In the genomic region with DNA sequence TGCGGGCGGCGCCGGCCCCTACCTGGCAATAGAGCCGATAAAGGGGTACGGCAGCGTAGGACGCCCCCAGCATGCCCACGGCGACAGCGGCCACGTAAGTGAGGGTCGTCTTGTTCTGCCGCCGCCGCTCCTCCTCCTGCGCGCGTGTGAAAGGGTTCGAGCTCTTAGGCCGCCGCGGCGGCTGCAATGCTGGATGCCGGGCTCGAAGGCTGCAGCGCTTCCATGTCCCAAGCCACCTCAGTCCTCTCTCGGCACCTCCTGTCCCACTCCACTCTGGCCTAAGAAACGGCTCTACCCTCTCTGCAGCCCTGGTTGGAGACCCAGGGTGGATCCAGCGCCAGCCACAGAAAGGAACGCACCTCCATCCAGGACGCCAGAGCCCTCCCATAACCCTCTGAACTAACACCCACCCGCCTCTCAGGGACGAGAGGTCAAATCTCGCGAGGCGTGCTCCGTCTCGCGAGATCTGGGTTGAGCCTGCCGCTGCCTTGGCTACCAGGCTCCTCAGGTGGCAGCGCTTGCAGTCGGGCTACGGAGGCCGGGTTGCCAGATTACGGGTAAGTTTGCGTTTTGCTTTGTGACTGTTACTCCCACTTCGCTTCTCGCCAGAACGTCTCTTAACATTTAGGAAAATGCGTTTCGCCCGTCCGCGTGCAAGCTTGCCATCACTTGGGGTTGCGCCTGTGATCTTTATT, we compare ENCODE assay signal across 8 cellular contexts. TPM values are rescaled to one million over a fixed set of nuclear protein-coding genes. Genes with fewer than 3 reads are reported as not detected.
A peak's percentile ranks its signal among the peaks of the same experiment; 100 is the strongest.
DNase-seq lines count a peak whose midpoint lies in the region; ATAC-seq, FAIRE-seq and TF ChIP-seq lines count a peak whose summit lies in the region.

A gene with protein sequence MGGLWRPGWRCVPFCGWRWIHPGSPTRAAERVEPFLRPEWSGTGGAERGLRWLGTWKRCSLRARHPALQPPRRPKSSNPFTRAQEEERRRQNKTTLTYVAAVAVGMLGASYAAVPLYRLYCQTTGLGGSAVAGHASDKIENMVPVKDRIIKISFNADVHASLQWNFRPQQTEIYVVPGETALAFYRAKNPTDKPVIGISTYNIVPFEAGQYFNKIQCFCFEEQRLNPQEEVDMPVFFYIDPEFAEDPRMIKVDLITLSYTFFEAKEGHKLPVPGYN (minus strand): TSS at position 396 of the 695 bp plus-strand sequence. CDS start 8 bp downstream, at position 388.
A gene with protein sequence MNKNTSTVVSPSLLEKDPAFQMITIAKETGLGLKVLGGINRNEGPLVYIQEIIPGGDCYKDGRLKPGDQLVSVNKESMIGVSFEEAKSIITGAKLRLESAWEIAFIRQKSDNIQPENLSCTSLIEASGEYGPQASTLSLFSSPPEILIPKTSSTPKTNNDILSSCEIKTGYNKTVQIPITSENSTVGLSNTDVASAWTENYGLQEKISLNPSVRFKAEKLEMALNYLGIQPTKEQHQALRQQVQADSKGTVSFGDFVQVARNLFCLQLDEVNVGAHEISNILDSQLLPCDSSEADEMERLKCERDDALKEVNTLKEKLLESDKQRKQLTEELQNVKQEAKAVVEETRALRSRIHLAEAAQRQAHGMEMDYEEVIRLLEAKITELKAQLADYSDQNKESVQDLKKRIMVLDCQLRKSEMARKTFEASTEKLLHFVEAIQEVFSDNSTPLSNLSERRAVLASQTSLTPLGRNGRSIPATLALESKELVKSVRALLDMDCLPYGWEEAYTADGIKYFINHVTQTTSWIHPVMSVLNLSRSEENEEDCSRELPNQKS (plus strand): TSS at position 507 of the 695 bp plus-strand sequence. CDS start 17,455 bp downstream, outside the sequence.

- intact Hi-C loops in Calu3 (cut with micrococcal nuclease; ENCODE audit: unreplicated experiment), result loop anchor here (2.0 kb wide), 1 partner anchor 68 kb away; a partner anchor contains a TSS

- peak within 1 kb of the TSS; percentile 95 for H3K4me3 ChIP-seq in mesendoderm (ENCODE audit: low read length)

- H3K4me1 Mint-ChIP-seq in Calu3 (ENCODE audit: low read depth, unreplicated experiment), result no peaks in the 10 kb centered on the region
- H3K4me1 Mint-ChIP-seq in activated CD8-positive, alpha-beta memory T cell treated with anti-CD3 and anti-CD28 coated beads, Interleukin-2, amount 10 ng/mL, durations not matched to agents 7 days and 5 days, result peaks cover 23% of the 10 kb centered on the region

- no peaks in the 10 kb centered on the region for H3K36me3 ChIP-seq in mesendoderm (ENCODE audit: control insufficient read depth, insufficient read depth, low read length)

- H2BK15ac ChIP-seq in mesendoderm (replicated peaks; ENCODE audit: low read depth), result no peak within 1 kb of the TSS

- no peak within 1 kb of the TSS for H4K8ac ChIP-seq in mesendoderm (ENCODE audit: low read depth, low read length)

- H3K4me2 ChIP-seq in mesendoderm (ENCODE audit: low read length), result peak within 1 kb of the TSS; percentile 89

- no CpG with 5 or more reads among the region's 56 CpGs for WGBS in mesendoderm (ENCODE audit: extremely low coverage, insufficient coverage, low lambda C conversion rate)

- H3K27ac ChIP-seq in mesendoderm (ENCODE audit: low read depth, low read length), result peak within 1 kb of the TSS; percentile 30

- H3K56ac ChIP-seq in mesendoderm (ENCODE audit: low read length), result peak within 1 kb of the TSS; percentile 99

- H3K79me2 ChIP-seq in mesendoderm (ENCODE audit: control insufficient read depth, insufficient read depth, low read length), result peaks cover 28% of the 10 kb centered on the region

- TF ChIP-seq CTCF in Calu3 (IDR thresholded peaks at IDR 0.05; ENCODE audit: unreplicated experiment), result no peak

- peak within 1 kb of the TSS; percentile 10 for H2BK5ac ChIP-seq in mesendoderm (ENCODE audit: low read length)

- H3K27me3 ChIP-seq in mesendoderm (ENCODE audit: insufficient read depth, low read length, poor library complexity), result no peaks in the 10 kb centered on the region

- H3K27ac Mint-ChIP-seq in Calu3 (ENCODE audit: unreplicated experiment), result no peak within 1 kb of the TSS
- no peak within 1 kb of the TSS for H3K27ac Mint-ChIP-seq in activated CD8-positive, alpha-beta memory T cell treated with anti-CD3 and anti-CD28 coated beads, Interleukin-2, amount 10 ng/mL, durations not matched to agents 7 days and 5 days

- peak; percentile 87 for DNase-seq in Calu3
- DNase-seq in HTR-8/SVneo (ENCODE audit: insufficient read length, low spot score), result peak; percentile 99
- DNase-seq in NOMO-1 (lab: John Stamatoyannopoulos, UW; ENCODE audit: unreplicated experiment in 2 of 2), result peak; percentile 90 to 93
- DNase-seq in activated CD8-positive, alpha-beta memory T cell treated with anti-CD3 and anti-CD28 coated beads, Interleukin-2, amount 10 ng/mL, durations not matched to agents 7 days and 5 days, result peak; percentile 97
- DNase-seq in mesendoderm, result peak; percentile 99
- peak; percentile 88 for DNase-seq in stimulated activated CD8-positive, alpha-beta memory T cell treated with anti-CD3 and anti-CD28 coated beads, Interleukin-12 subunit alpha, Interleukin-12 subunit beta, amount 100 ng/mL, for 4 hours (ENCODE audit: low read depth)

- no peak within 1 kb of the TSS for H2BK120ac ChIP-seq in mesendoderm (ENCODE audit: low read depth, low read length)

- peak within 1 kb of the TSS; percentile 97 for H3K9ac ChIP-seq in mesendoderm (ENCODE audit: low read length)

- H3K4ac ChIP-seq in mesendoderm (ENCODE audit: low read depth, low read length), result peak within 1 kb of the TSS; percentile 55

- H3K4me3 Mint-ChIP-seq in Calu3 (ENCODE audit: low read depth, unreplicated experiment), result no peak within 1 kb of the TSS
- H3K4me3 Mint-ChIP-seq in activated CD8-positive, alpha-beta memory T cell treated with anti-CD3 and anti-CD28 coated beads, Interleukin-2, amount 10 ng/mL, durations not matched to agents 7 days and 5 days, result no peak within 1 kb of the TSS

- peak within 1 kb of the TSS; percentile 85 for H3K23ac ChIP-seq in mesendoderm (ENCODE audit: low read length)

- H3K79me1 ChIP-seq in mesendoderm (ENCODE audit: low read length), result peaks cover 17% of the 10 kb centered on the region

- FAIRE-seq in HTR-8/SVneo (lab: Jason Lieb, UNC) (peak; percentile 89), endometrium (lab: Jason Lieb, UNC) (peak; percentile 31)

- CTCF ChIA-PET in Calu3 (lab: Charles Lee), result interaction anchor here (0.6 kb wide), 1 partner anchor 37 kb away, joined by 3 read pairs; no protein-coding TSS in a partner anchor
- CTCF ChIA-PET in activated CD8-positive, alpha-beta memory T cell treated with anti-CD3 and anti-CD28 coated beads, Interleukin-2, amount 10 ng/mL, durations not matched to agents 7 days and 5 days (lab: Charles Lee), result interaction anchor here (2.0 to 2.1 kb wide), 2 partner anchors 24 to 122 kb away, joined by 5 to 13 read pairs; no protein-coding TSS in a partner anchor

- no peaks in the 10 kb centered on the region for H3K27me3 Mint-ChIP-seq in Calu3 (ENCODE audit: unreplicated experiment)
- no peaks in the 10 kb centered on the region for H3K27me3 Mint-ChIP-seq in activated CD8-positive, alpha-beta memory T cell treated with anti-CD3 and anti-CD28 coated beads, Interleukin-2, amount 10 ng/mL, durations not matched to agents 7 days and 5 days

- H3K18ac ChIP-seq in mesendoderm (ENCODE audit: low read length), result peak within 1 kb of the TSS; percentile 75

- H3K9me3 Mint-ChIP-seq in Calu3 (ENCODE audit: low read depth, unreplicated experiment), result no peaks in the 10 kb centered on the region
- H3K9me3 Mint-ChIP-seq in activated CD8-positive, alpha-beta memory T cell treated with anti-CD3 and anti-CD28 coated beads, Interleukin-2, amount 10 ng/mL, durations not matched to agents 7 days and 5 days (ENCODE audit: low read depth), result no peaks in the 10 kb centered on the region

- H2AK5ac ChIP-seq in mesendoderm (ENCODE audit: low read length), result no peak within 1 kb of the TSS

- H4K5ac ChIP-seq in mesendoderm (ENCODE audit: low read length), result peak within 1 kb of the TSS; percentile 75

- peak; percentile 94 for ATAC-seq in GM21390 (IDR thresholded peaks at IDR 0.05; ENCODE audit: unreplicated experiment)
- peak; percentile 97 for ATAC-seq in activated CD8-positive, alpha-beta memory T cell treated with anti-CD3 and anti-CD28 coated beads, Interleukin-2, amount 10 ng/mL, durations not matched to agents 7 days and 5 days

- H3K36me3 Mint-ChIP-seq in Calu3 (ENCODE audit: insufficient read depth, unreplicated experiment), result no peaks in the 10 kb centered on the region
- H3K36me3 Mint-ChIP-seq in activated CD8-positive, alpha-beta memory T cell treated with anti-CD3 and anti-CD28 coated beads, Interleukin-2, amount 10 ng/mL, durations not matched to agents 7 days and 5 days, result peaks cover 9% of the 10 kb centered on the region

- peaks cover 3% of the 10 kb centered on the region for H3K4me1 ChIP-seq in mesendoderm (ENCODE audit: control insufficient read depth, low read depth, low read length)

- no TSS peak for BruUV-seq in Calu3 (replicated peaks; lab: Mats Ljungman, UMichigan)

RNA-seq across cellular contexts. Expression of the first gene that starts in this region (rescaled TPM):
- 48.4 and 48.8 TPM in 2 replicates for total RNA-seq in Calu3 (2022)
- total RNA-seq in activated CD8-positive, alpha-beta memory T cell treated with anti-CD3 and anti-CD28 coated beads, Interleukin-2, amount 10 ng/mL, durations not matched to agents 7 days and 5 days, result 10 to 100 TPM; 40.5 to 61.1 TPM
- polyA plus RNA-seq in mesendoderm (2013, experiment 1 of 2), result 57.7 TPM
- 58.5 TPM for polyA plus RNA-seq in mesendoderm (2013, experiment 2 of 2)

RNA-seq across cellular contexts. Expression of the second gene that starts in this region (rescaled TPM):
- 9.2 and 11.3 TPM in 2 replicates for total RNA-seq in Calu3 (2022)
- 1 to 10 TPM; 8.2 to 9.4 TPM for total RNA-seq in activated CD8-positive, alpha-beta memory T cell treated with anti-CD3 and anti-CD28 coated beads, Interleukin-2, amount 10 ng/mL, durations not matched to agents 7 days and 5 days
- 9.0 TPM for polyA plus RNA-seq in mesendoderm (2013, experiment 1 of 2)
- 9.6 TPM for polyA plus RNA-seq in mesendoderm (2013, experiment 2 of 2)

Comparison
In these comparisons a context has a peak if more than half of its experiments do, and no peak if none do; other contexts are left out.
1. Peak in every context shown above with its lines: DNase-seq, ATAC-seq, H3K4me3 ChIP-seq and H3K27ac ChIP-seq.